1 cellular context compared by ENCODE assay signal in genomic region chr3:122929188-122929465, GRCh38.
A peak's percentile ranks its signal among the peaks of the same experiment; 100 is the strongest.
TF ChIP-seq lines count a peak whose summit lies in the region.

No MANE protein-coding gene starts in this region.

TF ChIP-seq in HepG2, 621 proteins besides CTCF, POLR2A, EP300 and RAD21 (continued from another document):
- TF ChIP-seq ARID5B (CRISPR knock-in tag; IDR thresholded peaks at IDR 0.05) (no peak), MED8 (CRISPR knock-in tag; IDR thresholded peaks at IDR 0.05; ENCODE audit: insufficient replicate concordance) (peak; percentile 26), MXD1 (CRISPR knock-in tag; IDR thresholded peaks at IDR 0.05) (0 out of 2 replicates have a peak, but pooled peaks have one; percentile 25), ZNF609 (CRISPR knock-in tag; IDR thresholded peaks at IDR 0.05; ENCODE audit: borderline replicate concordance) (no peak), ZNF546 (CRISPR knock-in tag; conservative IDR thresholded peaks at IDR 0.05) (no peak), YY1 (IDR thresholded peaks at IDR 0.05; ENCODE audit: insufficient read depth, insufficient replicate concordance, low read depth, low read length) (no peak), TCF12 (IDR thresholded peaks at IDR 0.05) (no peak), TCF12 (CRISPR knock-in tag; IDR thresholded peaks at IDR 0.05) (no peak)
